In the genomic region with DNA sequence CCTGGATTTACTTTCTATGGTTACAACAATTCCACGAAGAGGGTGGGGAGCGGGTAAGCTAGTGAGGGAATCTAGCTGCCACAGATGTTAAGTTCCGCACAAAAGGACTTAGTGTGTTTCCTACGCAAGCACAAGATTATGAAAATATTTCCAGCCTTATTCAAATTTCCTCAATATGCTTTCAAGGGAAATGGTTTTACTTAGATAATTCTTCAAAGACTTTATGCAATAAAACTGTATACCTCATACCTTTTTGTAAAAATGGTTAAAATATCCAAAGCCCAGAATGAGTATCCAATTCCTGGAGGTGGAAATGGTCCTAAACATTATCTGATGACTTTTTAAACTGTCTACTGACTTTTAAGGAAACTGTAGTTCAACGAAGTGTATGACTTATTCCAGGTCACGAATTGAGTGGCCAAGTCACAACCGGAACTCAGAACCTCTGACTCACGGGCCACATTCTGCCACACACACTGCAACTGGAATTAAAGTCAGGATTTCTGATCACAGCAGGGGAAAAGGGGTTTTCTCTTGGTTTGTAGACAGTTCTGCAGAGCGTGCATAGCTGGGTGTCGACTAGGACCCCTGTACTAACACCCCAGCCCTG, we compare ENCODE assay signal across 20 cellular contexts. TPM values are rescaled to one million over a fixed set of nuclear protein-coding genes. Genes with fewer than 3 reads are reported as not detected.
DNase-seq lines count a peak whose midpoint lies in the region; ATAC-seq, FAIRE-seq and TF ChIP-seq lines count a peak whose summit lies in the region.
"Had no signal": no experiment of that assay in that cellular context is flagged by ENCODE, and none has a peak within 500 bp of the region (broad histone marks: within the 10 kb centered on the region; RNA-seq: fewer than 3 reads in every experiment).

No MANE protein-coding gene starts in this region.

- intact Hi-C loops in CD4-positive, alpha-beta memory T cell (cut with micrococcal nuclease) = no loop called here

- H3K36me3 Mint-ChIP-seq in activated CD8-positive, alpha-beta memory T cell treated with anti-CD3 and anti-CD28 coated beads, Interleukin-2, amount 10 ng/mL, durations not matched to agents 7 days and 5 days = no peaks in the 10 kb centered on the region
- H3K36me3 Mint-ChIP-seq in astrocyte (ENCODE audit: low read depth, unreplicated experiment) = no peaks in the 10 kb centered on the region
- no peaks in the 10 kb centered on the region for H3K36me3 Mint-ChIP-seq in CD4-positive, alpha-beta memory T cell

- H3K4me1 Mint-ChIP-seq in activated CD8-positive, alpha-beta memory T cell treated with anti-CD3 and anti-CD28 coated beads, Interleukin-2, amount 10 ng/mL, durations not matched to agents 7 days and 5 days = peaks cover 40% of the 10 kb centered on the region
- peaks cover 6% of the 10 kb centered on the region for H3K4me1 Mint-ChIP-seq in astrocyte (ENCODE audit: low read depth, unreplicated experiment)
- H3K4me1 Mint-ChIP-seq in CD4-positive, alpha-beta memory T cell = peaks cover 0 to 4% (median 2%) of the 10 kb centered on the region in 4 donors

- H3K27ac Mint-ChIP-seq in activated CD8-positive, alpha-beta memory T cell treated with anti-CD3 and anti-CD28 coated beads, Interleukin-2, amount 10 ng/mL, durations not matched to agents 7 days and 5 days = peak overlapping the region; percentile 58
- no peak overlapping the region for H3K27ac Mint-ChIP-seq in astrocyte (ENCODE audit: unreplicated experiment)
- no peak overlapping the region for H3K27ac Mint-ChIP-seq in CD4-positive, alpha-beta memory T cell
- H3K27ac Mint-ChIP-seq: CD4-positive, alpha-beta T cell had no signal

- CTCF ChIA-PET in activated CD8-positive, alpha-beta memory T cell treated with anti-CD3 and anti-CD28 coated beads, Interleukin-2, amount 10 ng/mL, durations not matched to agents 7 days and 5 days (lab: Charles Lee) = interaction anchor here (1.9 to 2.1 kb wide), 2 partner anchors 12 to 67 kb away, joined by 7 read pairs; no protein-coding TSS in a partner anchor
- CTCF ChIA-PET in CD4-positive, alpha-beta memory T cell (lab: Charles Lee; ENCODE audit: partially characterized antibody) = no interaction called here

- H3K4me2 ChIP-seq in astrocyte (ENCODE audit: low read length) = peak overlapping the region; percentile 31

- no peaks in the 10 kb centered on the region for H3K9me3 Mint-ChIP-seq in activated CD8-positive, alpha-beta memory T cell treated with anti-CD3 and anti-CD28 coated beads, Interleukin-2, amount 10 ng/mL, durations not matched to agents 7 days and 5 days (ENCODE audit: low read depth)
- no peaks in the 10 kb centered on the region for H3K9me3 Mint-ChIP-seq in astrocyte (ENCODE audit: unreplicated experiment)
- H3K9me3 Mint-ChIP-seq in CD4-positive, alpha-beta memory T cell = no peaks in the 10 kb centered on the region
- H3K9me3 Mint-ChIP-seq: CD4-positive, alpha-beta T cell had no signal

- no peak overlapping the region for H3K4me3 Mint-ChIP-seq in activated CD8-positive, alpha-beta memory T cell treated with anti-CD3 and anti-CD28 coated beads, Interleukin-2, amount 10 ng/mL, durations not matched to agents 7 days and 5 days
- no peak overlapping the region for H3K4me3 Mint-ChIP-seq in astrocyte (ENCODE audit: unreplicated experiment)
- H3K4me3 Mint-ChIP-seq in CD4-positive, alpha-beta memory T cell = no peak overlapping the region
- H3K4me3 Mint-ChIP-seq: CD4-positive, alpha-beta T cell had no signal

- H3K9ac ChIP-seq in astrocyte (ENCODE audit: low read length) = no peak overlapping the region

- peaks cover 3% of the 10 kb centered on the region for H3K4me1 ChIP-seq in astrocyte (ENCODE audit: insufficient read depth, low read length)
- no peaks in the 10 kb centered on the region for H3K4me1 ChIP-seq in CD4-positive, alpha-beta memory T cell (ENCODE audit: insufficient read depth, low read length)
- H3K4me1 ChIP-seq: colonic mucosa, uterus had no signal

- no peak overlapping the region for H3K27ac ChIP-seq in astrocyte (ENCODE audit: low read depth, low read length)
- H3K27ac ChIP-seq in CD4-positive, alpha-beta memory T cell (ENCODE audit: low read depth, low read length) = no peak overlapping the region
- H3K27ac ChIP-seq: body of pancreas, colonic mucosa, SK-N-MC, uterus had no signal

- no peaks in the 10 kb centered on the region for H4K20me1 ChIP-seq in astrocyte (ENCODE audit: insufficient read depth, low read length)

- peak; percentile 85 for ATAC-seq in activated CD8-positive, alpha-beta memory T cell treated with anti-CD3 and anti-CD28 coated beads, Interleukin-2, amount 10 ng/mL, durations not matched to agents 7 days and 5 days

- H3K27me3 Mint-ChIP-seq in activated CD8-positive, alpha-beta memory T cell treated with anti-CD3 and anti-CD28 coated beads, Interleukin-2, amount 10 ng/mL, durations not matched to agents 7 days and 5 days = peaks cover 57% of the 10 kb centered on the region
- peaks cover 35% of the 10 kb centered on the region for H3K27me3 Mint-ChIP-seq in astrocyte (ENCODE audit: low read depth, unreplicated experiment)
- H3K27me3 Mint-ChIP-seq in CD4-positive, alpha-beta memory T cell = peaks cover 16 to 17% of the 10 kb centered on the region in 2 donors

- peaks cover 3% of the 10 kb centered on the region for H3K27me3 ChIP-seq in astrocyte (ENCODE audit: insufficient read depth, low read length)
- no peaks in the 10 kb centered on the region for H3K27me3 ChIP-seq in CD4-positive, alpha-beta memory T cell (ENCODE audit: insufficient read depth, low read length)
- H3K27me3 ChIP-seq: body of pancreas, colonic mucosa, MG63, uterus had no signal

- H3K79me2 ChIP-seq in astrocyte (ENCODE audit: insufficient read depth, low read length) = no peaks in the 10 kb centered on the region

- H3K4me3 ChIP-seq in astrocyte (ENCODE audit: insufficient read depth, low read depth, low read length) = no peak overlapping the region
- H3K4me3 ChIP-seq in CD4-positive, alpha-beta memory T cell (ENCODE audit: low read length in 2 of 2) = no peak overlapping the region
- H3K4me3 ChIP-seq: body of pancreas, colonic mucosa, MG63, SK-N-MC, uterus had no signal

- DNase-seq in activated CD8-positive, alpha-beta memory T cell treated with anti-CD3 and anti-CD28 coated beads, Interleukin-2, amount 10 ng/mL, durations not matched to agents 7 days and 5 days = peak; percentile 73
- DNase-seq in activated CD8-positive, alpha-beta memory T cell treated with anti-CD3 and anti-CD28 coated beads, Interleukin-2, amount 50 U/mL, for 4 hours = no peak
- DNase-seq in CD1c-positive myeloid dendritic cell (ENCODE audit: extremely low spot score) = peak; percentile 40
- DNase-seq in MV-4-11 (lab: John Stamatoyannopoulos, UW) = peak; percentile 72
- DNase-seq in astrocyte (ENCODE audit: low read depth) = no peak
- no peak for DNase-seq in CD4-positive, alpha-beta memory T cell
- no peak for DNase-seq in mucosa of gallbladder (ENCODE audit: low spot score)
- no peak for DNase-seq in NCI-H2171 (lab: John Stamatoyannopoulos, UW)
- DNase-seq: activated CD4-positive, alpha-beta T cell treated with anti-CD3 and anti-CD28 coated beads, Interleukin-2, amount 50 U/mL, for 4 hours; activated gamma-delta T cell; CD4-positive, alpha-beta T cell; colonic mucosa; MG63; midbrain; NCI-H2081; NCI-H524; uterus had no signal

- H3K9me3 ChIP-seq in astrocyte (ENCODE audit: insufficient read depth, low read depth, low read length) = no peaks in the 10 kb centered on the region
- no peaks in the 10 kb centered on the region for H3K9me3 ChIP-seq in CD4-positive, alpha-beta memory T cell (ENCODE audit: control insufficient read depth in 1 of 2, low read length in 2 of 2)
- H3K9me3 ChIP-seq: body of pancreas, colonic mucosa, MG63, uterus had no signal

- no peak overlapping the region for H2AFZ ChIP-seq in astrocyte (ENCODE audit: low read depth, low read length)

- FAIRE-seq in astrocyte (lab: Jason Lieb, UNC) = no peak
- FAIRE-seq: frontal cortex had no signal

- no peaks in the 10 kb centered on the region for H3K36me3 ChIP-seq in astrocyte (ENCODE audit: insufficient read depth, low read length)
- H3K36me3 ChIP-seq in CD4-positive, alpha-beta memory T cell (ENCODE audit: insufficient read depth, low read length) = no peaks in the 10 kb centered on the region
- H3K36me3 ChIP-seq: colonic mucosa, MG63, uterus had no signal

- POLR2A ChIA-PET in CD4-positive, alpha-beta memory T cell (lab: Charles Lee; ENCODE audit: partially characterized antibody) = no interaction called here

- TF ChIP-seq CTCF in astrocyte (IDR thresholded peaks at IDR 0.05; ENCODE audit: insufficient read depth, low read depth, low read length) = no peak

RNA-seq across cellular contexts. Expression of a gene that starts 20.2 kb away (rescaled TPM):
- 100 to 1,000 TPM; 145 to 164 TPM for total RNA-seq in activated CD8-positive, alpha-beta memory T cell treated with anti-CD3 and anti-CD28 coated beads, Interleukin-2, amount 10 ng/mL, durations not matched to agents 7 days and 5 days
- total RNA-seq in astrocyte = 37.7 and 55.7 TPM in 2 replicates
- 10 to 100 TPM; 41.8 to 43.0 TPM for total RNA-seq in CD4-positive, alpha-beta memory T cell
- 10 to 100 TPM; 28.1 to 41.7 TPM for polyA plus RNA-seq in CD4-positive, alpha-beta memory T cell
- total RNA-seq in mucosa of gallbladder = 256 TPM

Comparison
In these comparisons a context has a peak if more than half of its experiments do, and no peak if none do; other contexts are left out.
1. DNase-seq: peak in activated CD8-positive, alpha-beta memory T cell treated with anti-CD3 and anti-CD28 coated beads, Interleukin-2, amount 10 ng/mL, durations not matched to agents 7 days and 5 days (single experiment), CD1c-positive myeloid dendritic cell (single experiment) and MV-4-11 (single experiment); none in activated CD8-positive, alpha-beta memory T cell treated with anti-CD3 and anti-CD28 coated beads, Interleukin-2, amount 50 U/mL, for 4 hours (single experiment), astrocyte (single experiment), CD4-positive, alpha-beta memory T cell (0 of 5), mucosa of gallbladder (single experiment) and NCI-H2171 (single experiment).